In the genomic region with DNA sequence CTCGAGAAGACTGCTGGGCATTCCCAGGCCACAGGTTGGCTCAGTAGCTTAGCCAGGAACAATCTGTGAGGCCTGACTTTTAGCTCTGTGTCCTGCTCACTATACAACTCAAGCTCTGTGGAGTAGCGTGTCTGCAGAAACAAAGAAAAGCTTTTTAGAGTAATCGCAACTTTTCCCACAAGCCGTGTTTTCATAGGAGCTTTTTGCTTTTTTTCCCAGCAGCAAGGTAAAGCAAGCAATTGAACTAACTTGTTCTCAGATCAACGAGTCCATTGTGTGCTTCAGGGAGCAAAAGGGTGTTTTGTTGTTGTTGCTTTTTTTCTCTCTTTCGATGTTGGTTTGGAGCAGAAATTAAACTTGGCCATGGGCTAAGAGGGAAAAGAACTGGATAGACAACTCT, we compare ENCODE assay signal across 15 cellular contexts.
DNase-seq lines count a peak whose midpoint lies in the region; ATAC-seq, FAIRE-seq and TF ChIP-seq lines count a peak whose summit lies in the region.
"Had no signal": no experiment of that assay in that cellular context is flagged by ENCODE, and none has a peak within 500 bp of the region (broad histone marks: within the 10 kb centered on the region; RNA-seq: fewer than 3 reads in every experiment).

No MANE protein-coding gene starts in this region.

- TF ChIP-seq CTCF in HepG2 (CRISPR knock-in tag; IDR thresholded peaks at IDR 0.05): no peak
- TF ChIP-seq CTCF in right lobe of liver (IDR thresholded peaks at IDR 0.05): no peak
- no peak for TF ChIP-seq CTCF in thyroid gland (IDR thresholded peaks at IDR 0.05)
- no peak for TF ChIP-seq CTCF in HFFc6 (IDR thresholded peaks at IDR 0.05)

- 0 out of 2 replicates have a peak overlapping the region, but pooled peaks have one; percentile 18 for H3K4me2 ChIP-seq in HepG2 (ENCODE audit: low read depth, low read length)
- H3K4me2 ChIP-seq: BLaER1 had no signal

- H3K4me1 Mint-ChIP-seq in activated T-helper 1 cell treated with anti-CD3 and anti-CD28 coated beads, Interleukin-12 subunit alpha, Interleukin-12 subunit beta, Interleukin-2, Interleukin-4 antibody, amounts not matched to agents 30 ng/mL and 10 ng/mL and 1 ng/mL, durations not matched to agents 14 hours and 24 hours and 36 hours (ENCODE audit: low read depth): peaks cover 16% of the 10 kb centered on the region
- H3K4me1 Mint-ChIP-seq in HFFc6 (ENCODE audit: low read depth): no peaks in the 10 kb centered on the region

- ATAC-seq in HepG2 (no peak), right lobe of liver (no peak)
- ATAC-seq: GM12878 had no signal

- H3K4me3 ChIP-seq in HepG2 (replicated peaks in 1 of 3; ENCODE audit: insufficient read depth in 1 of 3, low read depth in 2 of 3, low read length in 3 of 3) (no peak overlapping the region), right lobe of liver (no peak overlapping the region), thyroid gland (replicated peaks in 1 of 3) (no peak overlapping the region)
- H3K4me3 ChIP-seq: BLaER1, GM12878 had no signal

- peak overlapping the region; percentile 38 for H3K27ac Mint-ChIP-seq in activated T-helper 1 cell treated with anti-CD3 and anti-CD28 coated beads, Interleukin-12 subunit alpha, Interleukin-12 subunit beta, Interleukin-2, Interleukin-4 antibody, amounts not matched to agents 30 ng/mL and 10 ng/mL and 1 ng/mL, durations not matched to agents 14 hours and 24 hours and 36 hours
- H3K27ac Mint-ChIP-seq in HFFc6: no peak overlapping the region
- H3K27ac Mint-ChIP-seq: CD8-positive, alpha-beta memory T cell had no signal

- DNase-seq in HepG2 (ENCODE audit: low spot score): no peak
- DNase-seq in right lobe of liver: no peak
- no peak for DNase-seq in activated T-helper 1 cell treated with anti-CD3 and anti-CD28 coated beads, Interleukin-12 subunit alpha, Interleukin-12 subunit beta, Interleukin-2, Interleukin-4 antibody, amounts not matched to agents 30 ng/mL and 10 ng/mL and 1 ng/mL, durations not matched to agents 14 hours and 24 hours and 36 hours (ENCODE audit: low spot score)
- DNase-seq in epidermal melanocyte (ENCODE audit: insufficient read length, low spot score): peak; percentile 31
- peak; percentile 24 to 42 for DNase-seq in thyroid gland
- no peak for DNase-seq in HFFc6
- no peak for DNase-seq in NCI-H146 treated with DMSO at 0.1 percent for 48 hours (lab: John Stamatoyannopoulos, UW; ENCODE audit: unreplicated experiment)
- DNase-seq in activated naive CD4-positive, alpha-beta T cell (lab: John Stamatoyannopoulos, UW): no peak
- DNase-seq: 8988T; AML-193; CD8-positive, alpha-beta memory T cell; H7 had no signal

- H3K36me3 ChIP-seq in HepG2 (replicated peaks in 1 of 2; ENCODE audit: control insufficient read depth in 1 of 2, insufficient read depth in 2 of 2, low read length in 2 of 2) (no peaks in the 10 kb centered on the region), right lobe of liver (no peaks in the 10 kb centered on the region), thyroid gland (no peaks in the 10 kb centered on the region)
- H3K36me3 ChIP-seq: BLaER1 had no signal

- FAIRE-seq in HepG2 (lab: Jason Lieb, UNC): no peak
- FAIRE-seq: GM12878, GM18507 had no signal

- 3% methylated on average over 6 of the region's 6 CpGs for WGBS in HepG2 (ENCODE audit: low lambda C conversion rate)
- WGBS in right lobe of liver (ENCODE audit: insufficient coverage, low coverage, low lambda C conversion rate, missing lambda C conversion rate): 72% methylated on average over 6 of the region's 6 CpGs
- WGBS in thyroid gland, 2 donors: 26 to 34% methylated on average over 6 of the region's 6 CpGs

- no peaks in the 10 kb centered on the region for H3K9me3 ChIP-seq in HepG2 (ENCODE audit: low read length)
- H3K9me3 ChIP-seq in right lobe of liver: no peaks in the 10 kb centered on the region
- no peaks in the 10 kb centered on the region for H3K9me3 ChIP-seq in thyroid gland

- H3K4me1 ChIP-seq in HepG2 (ENCODE audit: insufficient read depth, low read length): peaks cover 6% of the 10 kb centered on the region; the same call in 1 of the 2 replicates
- H3K4me1 ChIP-seq in right lobe of liver: no peaks in the 10 kb centered on the region
- H3K4me1 ChIP-seq in thyroid gland: peaks cover 10 to 14% of the 10 kb centered on the region in 2 donors

- peaks cover 14% of the 10 kb centered on the region for H3K36me3 Mint-ChIP-seq in activated T-helper 1 cell treated with anti-CD3 and anti-CD28 coated beads, Interleukin-12 subunit alpha, Interleukin-12 subunit beta, Interleukin-2, Interleukin-4 antibody, amounts not matched to agents 30 ng/mL and 10 ng/mL and 1 ng/mL, durations not matched to agents 14 hours and 24 hours and 36 hours (ENCODE audit: low read depth)
- H3K36me3 Mint-ChIP-seq in HFFc6 (ENCODE audit: low read depth): no peaks in the 10 kb centered on the region

- no peak overlapping the region for H3K27ac ChIP-seq in HepG2 (ENCODE audit: extremely low read length, insufficient read depth, low read length)
- H3K27ac ChIP-seq in right lobe of liver: no peak overlapping the region
- H3K27ac ChIP-seq in thyroid gland: peak overlapping the region in 2 of 3 donors; percentile 45 to 67
- H3K27ac ChIP-seq: BLaER1 had no signal

- BruUV-seq in HepG2 (replicated peaks; lab: Mats Ljungman, UMichigan): no TSS peak

- POLR2A ChIA-PET in HepG2 (lab: Yijun Ruan, JAX): no interaction called here

- no peaks in the 10 kb centered on the region for H3K27me3 Mint-ChIP-seq in activated T-helper 1 cell treated with anti-CD3 and anti-CD28 coated beads, Interleukin-12 subunit alpha, Interleukin-12 subunit beta, Interleukin-2, Interleukin-4 antibody, amounts not matched to agents 30 ng/mL and 10 ng/mL and 1 ng/mL, durations not matched to agents 14 hours and 24 hours and 36 hours (ENCODE audit: insufficient read depth)
- peaks cover 32% of the 10 kb centered on the region for H3K27me3 Mint-ChIP-seq in HFFc6 (ENCODE audit: insufficient read depth)

- TF ChIP-seq EP300 in HepG2 (IDR thresholded peaks at IDR 0.05; ENCODE audit: low read depth in 2 of 2, low read length in 2 of 2) (no peak), HepG2 (CRISPR knock-in tag; IDR thresholded peaks at IDR 0.05; ENCODE audit: borderline replicate concordance) (no peak)

- no peaks in the 10 kb centered on the region for H3K79me2 ChIP-seq in HepG2 (ENCODE audit: insufficient read depth, low read length)

- no peak overlapping the region for H3K9ac ChIP-seq in HepG2 (ENCODE audit: insufficient read depth, low read depth, low read length)
- H3K9ac ChIP-seq: BLaER1 had no signal

- no peak overlapping the region for H2AFZ ChIP-seq in HepG2 (ENCODE audit: low read length)

- H3K4me3 Mint-ChIP-seq in activated T-helper 1 cell treated with anti-CD3 and anti-CD28 coated beads, Interleukin-12 subunit alpha, Interleukin-12 subunit beta, Interleukin-2, Interleukin-4 antibody, amounts not matched to agents 30 ng/mL and 10 ng/mL and 1 ng/mL, durations not matched to agents 14 hours and 24 hours and 36 hours: no peak overlapping the region
- no peak overlapping the region for H3K4me3 Mint-ChIP-seq in HFFc6
- H3K4me3 Mint-ChIP-seq: CD8-positive, alpha-beta memory T cell had no signal

- no peaks in the 10 kb centered on the region for H4K20me1 ChIP-seq in HepG2 (ENCODE audit: insufficient read depth, low read length)
- H4K20me1 ChIP-seq: BLaER1 had no signal

- H3K27me3 ChIP-seq in HepG2 (ENCODE audit: control insufficient read depth in 1 of 2, insufficient read depth in 2 of 2, low read length in 2 of 2) (peaks cover 0 to 6% of the 10 kb centered on the region in 2 experiments; a peak in 2 of 5 replicates), right lobe of liver (no peaks in the 10 kb centered on the region), thyroid gland (no peaks in the 10 kb centered on the region)
- H3K27me3 ChIP-seq: BLaER1 had no signal

- CTCF ChIA-PET in HepG2 (lab: Yijun Ruan, JAX; ENCODE audit: low intra/inter-chr PET ratio, low total read pairs): no interaction called here

- intact Hi-C loops in HepG2 (cut with micrococcal nuclease; ENCODE audit: unreplicated experiment) (no loop called here), right lobe of liver (cut with DNase I) (no loop called here), thyroid gland (cut with DNase I) (no loop called here)
- intact Hi-C loops in activated T-helper 1 cell treated with anti-CD3 and anti-CD28 coated beads, Interleukin-12 subunit alpha, Interleukin-12 subunit beta, Interleukin-2, Interleukin-4 antibody, amounts not matched to agents 30 ng/mL and 10 ng/mL and 1 ng/mL, durations not matched to agents 14 hours and 24 hours and 36 hours (cut with micrococcal nuclease): no loop called here

- H3K9me3 Mint-ChIP-seq in activated T-helper 1 cell treated with anti-CD3 and anti-CD28 coated beads, Interleukin-12 subunit alpha, Interleukin-12 subunit beta, Interleukin-2, Interleukin-4 antibody, amounts not matched to agents 30 ng/mL and 10 ng/mL and 1 ng/mL, durations not matched to agents 14 hours and 24 hours and 36 hours: peaks cover 14% of the 10 kb centered on the region
- H3K9me3 Mint-ChIP-seq in HFFc6: no peaks in the 10 kb centered on the region

- TF ChIP-seq POLR2A in HepG2 (IDR thresholded peaks at IDR 0.05; ENCODE audit: insufficient read depth in 1 of 2, low read depth in 2 of 2, low read length in 2 of 2): no peak
- no peak for TF ChIP-seq POLR2A in right lobe of liver (IDR thresholded peaks at IDR 0.05)
- TF ChIP-seq POLR2A in thyroid gland (IDR thresholded peaks at IDR 0.05): no peak

- in situ Hi-C loops in HepG2 (cut with HindIII; ENCODE audit: extremely low pct_ligation_motif_present, low pct_unique_long_range_greater_than_20kb): no loop called here

- no peak for TF ChIP-seq RAD21 in HepG2 (CRISPR knock-in tag; IDR thresholded peaks at IDR 0.05)

Comparison
In these comparisons a context has a peak if more than half of its experiments do, and no peak if none do; other contexts are left out.
1. DNase-seq: peak in epidermal melanocyte (single experiment) and thyroid gland (2 of 2); none in HepG2 (single experiment), right lobe of liver (0 of 3), activated T-helper 1 cell treated with anti-CD3 and anti-CD28 coated beads, Interleukin-12 subunit alpha, Interleukin-12 subunit beta, Interleukin-2, Interleukin-4 antibody, amounts not matched to agents 30 ng/mL and 10 ng/mL and 1 ng/mL, durations not matched to agents 14 hours and 24 hours and 36 hours (single experiment), HFFc6 (single experiment), NCI-H146 treated with DMSO at 0.1 percent for 48 hours (single experiment) and activated naive CD4-positive, alpha-beta T cell (0 of 4).
2. H3K27ac ChIP-seq: peak in thyroid gland (2 of 3); none in HepG2 (single experiment) and right lobe of liver (0 of 3).